16 cellular contexts compared by ENCODE assay signal in genomic region chr4:56937262-56937661, GRCh38. TPM values are rescaled to one million over a fixed set of nuclear protein-coding genes. Genes with fewer than 3 reads are reported as not detected.
A peak's percentile ranks its signal among the peaks of the same experiment; 100 is the strongest.
DNase-seq lines count a peak whose midpoint lies in the region; ATAC-seq, FAIRE-seq and TF ChIP-seq lines count a peak whose summit lies in the region.
"Had no signal": no experiment of that assay in that cellular context is flagged by ENCODE, and none has a peak within 500 bp of the region (broad histone marks: within the 10 kb centered on the region; RNA-seq: fewer than 3 reads in every experiment).

No MANE protein-coding gene starts in this region.

- peak overlapping the region; percentile 64 for H3K27ac ChIP-seq in RWPE2 (ENCODE audit: poor library complexity, severe bottlenecking)
- H3K27ac ChIP-seq in epithelial cell of prostate = peak overlapping the region; percentile 65
- no peak overlapping the region for H3K27ac ChIP-seq in Peyer's patch
- H3K27ac ChIP-seq in small intestine (ENCODE audit: low read depth in 1 of 2, low read length in 1 of 2) = no peak overlapping the region
- H3K27ac ChIP-seq: neutrophil, VCaP had no signal

- H3K4me1 Mint-ChIP-seq in activated CD8-positive, alpha-beta memory T cell treated with anti-CD3 and anti-CD28 coated beads, Interleukin-2, amount 10 ng/mL, durations not matched to agents 7 days and 5 days = peaks cover 8% of the 10 kb centered on the region

- H3K4me3 Mint-ChIP-seq in activated CD8-positive, alpha-beta memory T cell treated with anti-CD3 and anti-CD28 coated beads, Interleukin-2, amount 10 ng/mL, durations not matched to agents 7 days and 5 days = no peak overlapping the region

- no peaks in the 10 kb centered on the region for H3K27me3 ChIP-seq in RWPE2 (ENCODE audit: insufficient read depth, poor library complexity, severe bottlenecking)
- no peaks in the 10 kb centered on the region for H3K27me3 ChIP-seq in Peyer's patch
- H3K27me3 ChIP-seq in small intestine (ENCODE audit: control insufficient read depth in 2 of 2, insufficient read depth in 2 of 2, low read length in 2 of 2) = no peaks in the 10 kb centered on the region
- H3K27me3 ChIP-seq: neutrophil had no signal

- 93 to 96% (median 94%) methylated on average over 6 of the region's 6 CpGs for WGBS in small intestine, 3 donors

- H3K4me3 ChIP-seq in RWPE2 (ENCODE audit: severe bottlenecking) (no peak overlapping the region), skeletal muscle cell (ENCODE audit: low read depth, low read length) (no peak overlapping the region), Peyer's patch (no peak overlapping the region), small intestine (ENCODE audit: low read depth in 1 of 2, low read length in 2 of 2) (no peak overlapping the region)

- no peak overlapping the region for H3K27ac Mint-ChIP-seq in activated CD8-positive, alpha-beta memory T cell treated with anti-CD3 and anti-CD28 coated beads, Interleukin-2, amount 10 ng/mL, durations not matched to agents 7 days and 5 days

- H3K9me3 ChIP-seq in RWPE2 (ENCODE audit: severe bottlenecking) (no peaks in the 10 kb centered on the region), Peyer's patch (no peaks in the 10 kb centered on the region), small intestine (ENCODE audit: control insufficient read depth, low read depth) (no peaks in the 10 kb centered on the region)
- H3K9me3 ChIP-seq: neutrophil had no signal

- H3K4me1 ChIP-seq in RWPE2 (ENCODE audit: insufficient read depth, poor library complexity, severe bottlenecking) = peaks cover 15% of the 10 kb centered on the region
- no peaks in the 10 kb centered on the region for H3K4me1 ChIP-seq in Peyer's patch
- no peaks in the 10 kb centered on the region for H3K4me1 ChIP-seq in small intestine (ENCODE audit: control insufficient read depth in 2 of 2, insufficient read depth in 1 of 2, low read depth in 1 of 2, low read length in 1 of 2)

- peak; percentile 19 for DNase-seq in activated CD8-positive, alpha-beta memory T cell treated with anti-CD3 and anti-CD28 coated beads for 24 hours
- no peak for DNase-seq in activated CD8-positive, alpha-beta memory T cell treated with anti-CD3 and anti-CD28 coated beads, Interleukin-2, amount 10 ng/mL, durations not matched to agents 7 days and 5 days
- peak; percentile 77 for DNase-seq in RWPE2 (ENCODE audit: low spot score)
- DNase-seq in epithelial cell of prostate (ENCODE audit: low read depth, low spot score) = peak; percentile 68
- peak; percentile 29 for DNase-seq in skeletal muscle cell (ENCODE audit: low read depth)
- no peak for DNase-seq in Peyer's patch
- no peak for DNase-seq in NCI-H1417 (lab: John Stamatoyannopoulos, UW)
- no peak for DNase-seq in small intestine
- DNase-seq: activated effector memory CD4-positive, alpha-beta T cell treated with anti-CD3 and anti-CD28 coated beads, Interleukin-2, amount 50 U/mL, for 16 hours; effector CD4-positive, alpha-beta T cell; islet precursor cell; NCI-H1092; stimulated activated CD4-positive, alpha-beta T cell treated with anti-CD3 and anti-CD28 coated beads, Interleukin-2, amount 100 ng/mL, for 24 hours; substantia nigra had no signal

- FAIRE-seq in small intestine (lab: Jason Lieb, UNC) = no peak

- TF ChIP-seq CTCF in RWPE2 (IDR thresholded peaks at IDR 0.05; ENCODE audit: poor library complexity, severe bottlenecking) (no peak), Peyer's patch (IDR thresholded peaks at IDR 0.05) (no peak)

- H3K36me3 Mint-ChIP-seq in activated CD8-positive, alpha-beta memory T cell treated with anti-CD3 and anti-CD28 coated beads, Interleukin-2, amount 10 ng/mL, durations not matched to agents 7 days and 5 days = peaks cover 13% of the 10 kb centered on the region

- H3K36me3 ChIP-seq in RWPE2 (ENCODE audit: low read depth) = peaks cover 32% of the 10 kb centered on the region
- peaks cover 0 to 13% (median 0%) of the 10 kb centered on the region in 3 donors for H3K36me3 ChIP-seq in Peyer's patch
- peaks cover 0 to 5% of the 10 kb centered on the region in 2 donors for H3K36me3 ChIP-seq in small intestine (ENCODE audit: control insufficient read depth in 2 of 2, insufficient read depth in 2 of 2, low read length in 2 of 2)

- H3K9me3 Mint-ChIP-seq in activated CD8-positive, alpha-beta memory T cell treated with anti-CD3 and anti-CD28 coated beads, Interleukin-2, amount 10 ng/mL, durations not matched to agents 7 days and 5 days (ENCODE audit: low read depth) = no peaks in the 10 kb centered on the region

- no peak for ATAC-seq in activated CD8-positive, alpha-beta memory T cell treated with anti-CD3 and anti-CD28 coated beads, Interleukin-2, amount 10 ng/mL, durations not matched to agents 7 days and 5 days
- ATAC-seq in RWPE2 (ENCODE audit: low read depth) = peak; percentile 99

- no peak for TF ChIP-seq POLR2A in Peyer's patch (IDR thresholded peaks at IDR 0.05)

- no peaks in the 10 kb centered on the region for H3K27me3 Mint-ChIP-seq in activated CD8-positive, alpha-beta memory T cell treated with anti-CD3 and anti-CD28 coated beads, Interleukin-2, amount 10 ng/mL, durations not matched to agents 7 days and 5 days

- CTCF ChIA-PET in activated CD8-positive, alpha-beta memory T cell treated with anti-CD3 and anti-CD28 coated beads, Interleukin-2, amount 10 ng/mL, durations not matched to agents 7 days and 5 days (lab: Charles Lee) = interaction anchor here (0.7 kb wide), 1 partner anchor 162 kb away, joined by 3 read pairs; no protein-coding TSS in a partner anchor

RNA-seq across cellular contexts. Expression of gene REST, which starts 29.6 kb away (rescaled TPM):
- total RNA-seq in activated CD8-positive, alpha-beta memory T cell treated with anti-CD3 and anti-CD28 coated beads, Interleukin-2, amount 10 ng/mL, durations not matched to agents 7 days and 5 days = 10 to 100 TPM; 46.5 to 54.0 TPM
- 10 to 100 TPM; 27.1 to 37.9 (median 36.0) TPM for total RNA-seq in Peyer's patch
- 1 to 10 TPM; 3.8 to 5.4 (median 4.2) TPM for polyA plus RNA-seq in small intestine

RNA-seq across cellular contexts. Expression of gene NOA1, which starts 40.1 kb away (rescaled TPM):
- total RNA-seq in activated CD8-positive, alpha-beta memory T cell treated with anti-CD3 and anti-CD28 coated beads, Interleukin-2, amount 10 ng/mL, durations not matched to agents 7 days and 5 days = 10 to 100 TPM; 23.0 to 25.8 TPM
- 10 to 100 TPM; 12.4 to 32.6 (median 26.1) TPM for total RNA-seq in Peyer's patch
- polyA plus RNA-seq in small intestine = 10 to 100 TPM; 11.4 to 16.6 (median 13.8) TPM

RNA-seq across cellular contexts. Expression of gene POLR2B, which starts 41.4 kb away (rescaled TPM):
- 100 to 1,000 TPM; 121 to 137 TPM for total RNA-seq in activated CD8-positive, alpha-beta memory T cell treated with anti-CD3 and anti-CD28 coated beads, Interleukin-2, amount 10 ng/mL, durations not matched to agents 7 days and 5 days
- total RNA-seq in Peyer's patch = 100 to 1,000 TPM in 1 of 4 donors, 10 to 100 TPM in 3; 81.5 to 117 (median 87.3) TPM
- 10 to 100 TPM; 35.6 to 39.2 (median 38.2) TPM for polyA plus RNA-seq in small intestine

Comparison
In these comparisons a context has a peak if more than half of its experiments do, and no peak if none do; other contexts are left out.
1. DNase-seq: peak in activated CD8-positive, alpha-beta memory T cell treated with anti-CD3 and anti-CD28 coated beads for 24 hours (single experiment), RWPE2 (single experiment), epithelial cell of prostate (single experiment) and skeletal muscle cell (single experiment); none in activated CD8-positive, alpha-beta memory T cell treated with anti-CD3 and anti-CD28 coated beads, Interleukin-2, amount 10 ng/mL, durations not matched to agents 7 days and 5 days (single experiment), Peyer's patch (0 of 3), NCI-H1417 (0 of 3) and small intestine (single experiment).
2. H3K27ac ChIP-seq: peak in RWPE2 (single experiment) and epithelial cell of prostate (single experiment); none in Peyer's patch (0 of 4) and small intestine (0 of 2).